In the genomic region with DNA sequence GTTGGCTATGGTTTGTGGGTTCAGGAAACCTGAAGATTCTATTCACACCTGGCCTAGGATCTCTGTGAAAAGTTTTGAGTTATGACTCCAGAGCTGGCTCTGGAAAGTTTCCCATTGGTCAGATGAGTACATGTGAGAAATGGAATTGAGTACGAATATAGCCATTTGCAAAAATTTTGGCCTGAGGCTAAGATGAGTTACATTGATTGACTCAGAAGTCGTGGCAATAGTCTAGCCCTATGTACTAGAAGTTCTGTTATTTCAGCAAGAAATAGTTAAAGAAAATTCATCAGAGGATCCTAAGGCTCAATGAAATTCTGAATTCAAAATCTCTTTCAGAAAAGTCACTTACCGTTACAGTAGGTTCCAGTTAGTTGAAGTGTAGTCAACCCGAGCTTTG, we compare ENCODE assay signal across 17 cellular contexts.
DNase-seq lines count a peak whose midpoint lies in the region; ATAC-seq and TF ChIP-seq lines count a peak whose summit lies in the region.
"Had no signal": no experiment of that assay in that cellular context is flagged by ENCODE, and none has a peak within 500 bp of the region (broad histone marks: within the 10 kb centered on the region; RNA-seq: fewer than 3 reads in every experiment).

No MANE protein-coding gene starts in this region.

- no peaks in the 10 kb centered on the region for H3K9me2 ChIP-seq in Karpas-422 (replicated peaks; ENCODE audit: insufficient read depth, low read length)

- no peaks in the 10 kb centered on the region for H4K20me1 ChIP-seq in Karpas-422 (ENCODE audit: insufficient read depth, low read depth, low read length)
- H4K20me1 ChIP-seq: BLaER1 had no signal

- H3K27ac ChIP-seq in Karpas-422 (ENCODE audit: low read length), result peak overlapping the region; percentile 95
- H3K27ac ChIP-seq in RWPE1, result no peak overlapping the region
- no peak overlapping the region for H3K27ac ChIP-seq in heart right ventricle
- no peak overlapping the region for H3K27ac ChIP-seq in psoas muscle
- H3K27ac ChIP-seq in substantia nigra (ENCODE audit: low read depth, low read length, poor library complexity, severe bottlenecking), result no peak overlapping the region
- H3K27ac ChIP-seq: BLaER1 had no signal

- CTCF ChIA-PET in RWPE1 (lab: Yijun Ruan, JAX), result interaction anchor here (0.6 kb wide), 1 partner anchor 59 kb away, joined by 9 read pairs; no protein-coding TSS in a partner anchor

- peak overlapping the region; percentile 74 for H3K9ac ChIP-seq in Karpas-422 (ENCODE audit: low read length)
- H3K9ac ChIP-seq: BLaER1 had no signal

- peak overlapping the region; percentile 81 for H3K4me2 ChIP-seq in Karpas-422 (ENCODE audit: low read depth, low read length, poor library complexity, severe bottlenecking)

- WGBS in heart right ventricle, 2 donors, result 87 to 89% methylated on average over 4 of the region's 4 CpGs
- WGBS in psoas muscle, 3 donors, result 85 to 89% (median 86%) methylated on average over 4 of the region's 4 CpGs

- H3K36me3 ChIP-seq in Karpas-422 (ENCODE audit: insufficient read depth, low read length) (peaks cover 6% of the 10 kb centered on the region; the same call in 1 of the 2 replicates), heart right ventricle (no peaks in the 10 kb centered on the region), psoas muscle (ENCODE audit: insufficient read depth in 1 of 2, low read depth in 1 of 2) (no peaks in the 10 kb centered on the region)
- H3K36me3 ChIP-seq: BLaER1 had no signal

- H3K27me3 ChIP-seq in Karpas-422 (ENCODE audit: low read length), result no peaks in the 10 kb centered on the region
- peaks cover 0 to 16% (median 2%) of the 10 kb centered on the region in 7 donors for H3K27me3 ChIP-seq in heart right ventricle
- H3K27me3 ChIP-seq in psoas muscle (ENCODE audit: insufficient read depth in 3 of 3, low read length in 2 of 3), result peaks cover 0 to 5% (median 2%) of the 10 kb centered on the region in 3 donors
- H3K27me3 ChIP-seq: BLaER1 had no signal

- no peak overlapping the region for H2AFZ ChIP-seq in Karpas-422 (ENCODE audit: low read length)

- H3K9me3 ChIP-seq in Karpas-422 (ENCODE audit: low read length) (no peaks in the 10 kb centered on the region), heart right ventricle (no peaks in the 10 kb centered on the region), psoas muscle (no peaks in the 10 kb centered on the region)
- H3K9me3 ChIP-seq: BLaER1 had no signal

- ATAC-seq in heart right ventricle, result no peak
- ATAC-seq in psoas muscle, result no peak
- ATAC-seq in GM18498 (IDR thresholded peaks at IDR 0.05; ENCODE audit: unreplicated experiment), result no peak
- ATAC-seq: HCT116 had no signal

- peak overlapping the region; percentile 67 for H3K4me3 ChIP-seq in Karpas-422 (ENCODE audit: low read length)
- no peak overlapping the region for H3K4me3 ChIP-seq in epithelial cell of esophagus (ENCODE audit: low read length)
- H3K4me3 ChIP-seq in heart right ventricle, result no peak overlapping the region
- H3K4me3 ChIP-seq in psoas muscle, result no peak overlapping the region
- H3K4me3 ChIP-seq: BLaER1 had no signal

- DNase-seq in EH (ENCODE audit: low read depth) (peak; percentile 7), Karpas-422 (peak; percentile 78), RWPE1 (ENCODE audit: low spot score) (peak; percentile 41), epithelial cell of esophagus (ENCODE audit: low read depth) (peak; percentile 57), heart right ventricle (no peak), psoas muscle (no peak), substantia nigra (lab: John Stamatoyannopoulos, UW) (no peak)
- DNase-seq: 8988T; CD4-positive, alpha-beta memory T cell; DMS79 treated with DMSO at 0.1 percent for 48 hours; EL; GOT3; H7; HFFc6 had no signal

- intact Hi-C loops in heart right ventricle (cut with DNase I) (loop anchor here in 2 of 10 donors (10.0 kb wide), 2 partner anchors 182 to 308 kb away; no protein-coding TSS in a partner anchor), psoas muscle (cut with DNase I) (loop anchor here in 1 of 2 donors (10.0 kb wide), 1 partner anchor 458 kb away; the partner anchor contains the start of gene NKX2-1)

- POLR2A ChIA-PET in RWPE1 (lab: Yijun Ruan, JAX; ENCODE audit: low non-redundant PET), result no interaction called here

- TF ChIP-seq CTCF in RWPE1 (conservative IDR thresholded peaks at IDR 0.05; ENCODE audit: low read depth) (no peak), epithelial cell of esophagus (IDR thresholded peaks at IDR 0.05; ENCODE audit: insufficient read depth, low read depth, low read length, missing control alignments) (no peak), heart right ventricle (IDR thresholded peaks at IDR 0.05) (no peak), psoas muscle (IDR thresholded peaks at IDR 0.05) (no peak)

- H3K4me1 ChIP-seq in Karpas-422 (ENCODE audit: low read length) (peaks cover 100% of the 10 kb centered on the region), heart right ventricle (no peaks in the 10 kb centered on the region), psoas muscle (no peaks in the 10 kb centered on the region)

- H3K79me2 ChIP-seq in Karpas-422 (ENCODE audit: low read length), result peaks cover 54% of the 10 kb centered on the region

Comparison
In these comparisons a context has a peak if more than half of its experiments do, and no peak if none do; other contexts are left out.
1. DNase-seq: peak in EH (single experiment), Karpas-422 (single experiment), RWPE1 (single experiment) and epithelial cell of esophagus (single experiment); none in heart right ventricle (0 of 2), psoas muscle (0 of 2) and substantia nigra (0 of 49).